ENCODE assay signal across 10 cellular contexts in genomic region chr9:109014267-109015025, GRCh38. TPM values are rescaled to one million over a fixed set of nuclear protein-coding genes. Genes with fewer than 3 reads are reported as not detected.
DNase-seq lines count a peak whose midpoint lies in the region; ATAC-seq, FAIRE-seq and TF ChIP-seq lines count a peak whose summit lies in the region.
"Had no signal": no experiment of that assay in that cellular context is flagged by ENCODE, and none has a peak within 500 bp of the region (broad histone marks: within the 10 kb centered on the region; RNA-seq: fewer than 3 reads in every experiment).

No MANE protein-coding gene starts in this region.

- H3K27me3 Mint-ChIP-seq in activated T-helper 1 cell treated with anti-CD3 and anti-CD28 coated beads, Interleukin-12 subunit alpha, Interleukin-12 subunit beta, Interleukin-2, Interleukin-4 antibody, amounts not matched to agents 30 ng/mL and 10 ng/mL and 1 ng/mL, durations not matched to agents 14 hours and 24 hours and 36 hours (ENCODE audit: insufficient read depth): peaks cover 2% of the 10 kb centered on the region

- H3K4me3 Mint-ChIP-seq in activated T-helper 1 cell treated with anti-CD3 and anti-CD28 coated beads, Interleukin-12 subunit alpha, Interleukin-12 subunit beta, Interleukin-2, Interleukin-4 antibody, amounts not matched to agents 30 ng/mL and 10 ng/mL and 1 ng/mL, durations not matched to agents 14 hours and 24 hours and 36 hours: peak overlapping the region; percentile 92

- H3K36me3 Mint-ChIP-seq in activated T-helper 1 cell treated with anti-CD3 and anti-CD28 coated beads, Interleukin-12 subunit alpha, Interleukin-12 subunit beta, Interleukin-2, Interleukin-4 antibody, amounts not matched to agents 30 ng/mL and 10 ng/mL and 1 ng/mL, durations not matched to agents 14 hours and 24 hours and 36 hours (ENCODE audit: low read depth): peaks cover 11% of the 10 kb centered on the region

- H3K27ac Mint-ChIP-seq in activated T-helper 1 cell treated with anti-CD3 and anti-CD28 coated beads, Interleukin-12 subunit alpha, Interleukin-12 subunit beta, Interleukin-2, Interleukin-4 antibody, amounts not matched to agents 30 ng/mL and 10 ng/mL and 1 ng/mL, durations not matched to agents 14 hours and 24 hours and 36 hours: peak overlapping the region; percentile 94

- H3K4me3 ChIP-seq in retinal pigment epithelial cell (ENCODE audit: low read length): no peak overlapping the region

- ATAC-seq in left cardiac atrium: peak in 1 of 2 donors; percentile 3
- ATAC-seq in HG02571 (IDR thresholded peaks at IDR 0.05; ENCODE audit: unreplicated experiment): no peak
- ATAC-seq in GM19328 (IDR thresholded peaks at IDR 0.05; ENCODE audit: unreplicated experiment): no peak
- ATAC-seq in HG02588 (IDR thresholded peaks at IDR 0.05; ENCODE audit: unreplicated experiment): no peak

- DNase-seq in H54 (ENCODE audit: insufficient read length, low spot score) (no peak), left cardiac atrium (peak; percentile 40), retinal pigment epithelial cell (ENCODE audit: low read depth) (peak; percentile 59)
- no peak for DNase-seq in activated T-helper 1 cell treated with anti-CD3 and anti-CD28 coated beads, Interleukin-12 subunit alpha, Interleukin-12 subunit beta, Interleukin-2, Interleukin-4 antibody, amounts not matched to agents 30 ng/mL and 10 ng/mL and 1 ng/mL, durations not matched to agents 14 hours and 24 hours and 36 hours (ENCODE audit: low spot score)
- no peak for DNase-seq in effector CD4-positive, alpha-beta T cell

- intact Hi-C loops in activated T-helper 1 cell treated with anti-CD3 and anti-CD28 coated beads, Interleukin-12 subunit alpha, Interleukin-12 subunit beta, Interleukin-2, Interleukin-4 antibody, amounts not matched to agents 30 ng/mL and 10 ng/mL and 1 ng/mL, durations not matched to agents 14 hours and 24 hours and 36 hours (cut with micrococcal nuclease): loop anchor here (5.0 kb wide), 3 partner anchors 127 to 1732 kb away; partner anchors contain the start of gene RAD23B
- intact Hi-C loops in left cardiac atrium (cut with DNase I): no loop called here

- FAIRE-seq in H54 (lab: Jason Lieb, UNC): peak; percentile 43
- FAIRE-seq: H1, TTC549 had no signal

- no peak for TF ChIP-seq CTCF in retinal pigment epithelial cell (conservative IDR thresholded peaks at IDR 0.05; ENCODE audit: low read depth, low read length)

- no peaks in the 10 kb centered on the region for H3K9me3 Mint-ChIP-seq in activated T-helper 1 cell treated with anti-CD3 and anti-CD28 coated beads, Interleukin-12 subunit alpha, Interleukin-12 subunit beta, Interleukin-2, Interleukin-4 antibody, amounts not matched to agents 30 ng/mL and 10 ng/mL and 1 ng/mL, durations not matched to agents 14 hours and 24 hours and 36 hours

- no peak for TF ChIP-seq POLR2A in H54 (IDR thresholded peaks at IDR 0.05; ENCODE audit: low read depth, low read length)

- H3K4me1 Mint-ChIP-seq in activated T-helper 1 cell treated with anti-CD3 and anti-CD28 coated beads, Interleukin-12 subunit alpha, Interleukin-12 subunit beta, Interleukin-2, Interleukin-4 antibody, amounts not matched to agents 30 ng/mL and 10 ng/mL and 1 ng/mL, durations not matched to agents 14 hours and 24 hours and 36 hours (ENCODE audit: low read depth): peaks cover 35% of the 10 kb centered on the region

RNA-seq across cellular contexts. Expression of gene CTNNAL1, which starts 1.1 kb away (rescaled TPM):
- total RNA-seq in activated T-helper 1 cell treated with anti-CD3 and anti-CD28 coated beads, Interleukin-12 subunit alpha, Interleukin-12 subunit beta, Interleukin-2, Interleukin-4 antibody, amounts not matched to agents 30 ng/mL and 10 ng/mL and 1 ng/mL, durations not matched to agents 14 hours and 24 hours and 36 hours: 24.8 and 25.1 TPM in 2 replicates
- 10 to 100 TPM; 87.0 to 91.2 TPM for total RNA-seq in left cardiac atrium

Comparison
In these comparisons a context has a peak if more than half of its experiments do, and no peak if none do; other contexts are left out.
1. DNase-seq: peak in left cardiac atrium (single experiment) and retinal pigment epithelial cell (single experiment); none in H54 (single experiment), activated T-helper 1 cell treated with anti-CD3 and anti-CD28 coated beads, Interleukin-12 subunit alpha, Interleukin-12 subunit beta, Interleukin-2, Interleukin-4 antibody, amounts not matched to agents 30 ng/mL and 10 ng/mL and 1 ng/mL, durations not matched to agents 14 hours and 24 hours and 36 hours (single experiment) and effector CD4-positive, alpha-beta T cell (single experiment).